Comparison of ENCODE assay signal across 8 cellular contexts in the genomic region with DNA sequence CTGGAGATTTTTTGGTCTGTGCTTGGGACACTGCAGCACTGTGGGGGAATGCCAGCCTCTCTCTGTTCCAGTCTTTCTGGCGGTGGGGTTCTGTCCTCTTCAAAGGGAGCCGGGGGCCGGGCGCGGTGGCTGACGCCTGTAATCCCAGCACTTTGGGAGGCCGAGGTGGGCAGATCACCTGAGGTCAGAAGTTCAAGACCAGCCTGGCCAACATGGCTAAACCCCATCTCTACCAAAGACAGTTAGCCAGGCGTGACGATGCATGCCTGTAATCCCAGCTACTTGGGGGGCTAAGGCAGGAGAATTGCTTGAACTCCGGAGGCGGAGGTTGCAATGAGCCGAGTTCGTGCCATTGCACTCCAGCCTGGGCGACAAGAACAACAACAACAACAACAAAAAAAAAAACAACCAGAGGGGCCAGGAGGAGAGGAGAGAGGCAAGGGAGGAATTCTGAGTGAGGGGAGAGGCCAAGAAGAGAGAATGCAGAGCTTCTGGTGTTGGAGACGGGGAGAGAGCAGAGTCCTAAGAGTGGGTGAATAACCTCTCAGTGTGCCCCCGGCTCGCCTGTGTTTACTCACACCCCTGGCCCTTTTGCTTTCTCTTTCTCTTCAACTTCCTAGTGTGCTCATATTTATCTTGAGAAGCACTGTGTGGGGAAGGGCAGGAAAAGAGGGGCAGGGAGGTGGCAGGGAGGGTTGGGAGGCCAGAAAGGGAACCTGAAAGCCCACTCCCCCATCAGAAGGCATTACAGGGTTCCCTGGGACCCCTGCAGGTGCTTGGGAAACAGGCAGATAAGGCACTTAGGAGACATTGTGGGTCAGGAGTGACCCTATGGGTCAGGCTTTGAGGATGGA. TPM values are rescaled to one million over a fixed set of nuclear protein-coding genes. Genes with fewer than 3 reads are reported as not detected.
DNase-seq lines count a peak whose midpoint lies in the region; ATAC-seq and TF ChIP-seq lines count a peak whose summit lies in the region.

No MANE protein-coding gene starts in this region.

- CTCF ChIA-PET in activated CD8-positive, alpha-beta T cell treated with anti-CD3 and anti-CD28 coated beads, Interleukin-2, amount 10 ng/mL, durations not matched to agents 7 days and 5 days (lab: Charles Lee): interaction anchor here (1.0 to 2.3 kb wide), 3 partner anchors 16 to 133 kb away, joined by 3 to 12 read pairs (median 8); a partner anchor contains a TSS

- peak overlapping the region in 1 of 2 donors; percentile 28 for H3K27ac ChIP-seq in thoracic aorta

- intact Hi-C loops in Right ventricle myocardium inferior (cut with DNase I): no loop called here

- H3K9me3 Mint-ChIP-seq in activated CD8-positive, alpha-beta T cell treated with anti-CD3 and anti-CD28 coated beads, Interleukin-2, amount 10 ng/mL, durations not matched to agents 7 days and 5 days (ENCODE audit: insufficient read depth): no peaks in the 10 kb centered on the region
- no peaks in the 10 kb centered on the region for H3K9me3 Mint-ChIP-seq in immature natural killer cell

- no peak for TF ChIP-seq CTCF in thoracic aorta (IDR thresholded peaks at IDR 0.05)

- no peak for DNase-seq in activated CD4-positive, CD25-positive, alpha-beta regulatory T cell treated with anti-CD3 and anti-CD28 coated beads, Interleukin-2, amount 50 U/mL, for 72 hours
- DNase-seq in activated CD8-positive, alpha-beta T cell treated with anti-CD3 and anti-CD28 coated beads, Interleukin-2, amount 10 ng/mL, durations not matched to agents 7 days and 5 days: peak; percentile 66
- DNase-seq in immature natural killer cell: peak; percentile 53 to 58 (median 56)
- no peak for DNase-seq in thoracic aorta (ENCODE audit: low spot score)
- DNase-seq in Right ventricle myocardium inferior (ENCODE audit: missing footprints): no peak
- DNase-seq in DMS114 treated with DMSO at 0.1 percent for 48 hours (lab: John Stamatoyannopoulos, UW; ENCODE audit: unreplicated experiment): no peak

- no peaks in the 10 kb centered on the region for H3K9me3 ChIP-seq in thoracic aorta

- H3K27ac Mint-ChIP-seq in activated CD8-positive, alpha-beta T cell treated with anti-CD3 and anti-CD28 coated beads, Interleukin-2, amount 10 ng/mL, durations not matched to agents 7 days and 5 days: peak overlapping the region; percentile 88
- peak overlapping the region; percentile 95 to 100 (median 98) for H3K27ac Mint-ChIP-seq in immature natural killer cell

- peaks cover 28% of the 10 kb centered on the region for H3K36me3 Mint-ChIP-seq in activated CD8-positive, alpha-beta T cell treated with anti-CD3 and anti-CD28 coated beads, Interleukin-2, amount 10 ng/mL, durations not matched to agents 7 days and 5 days (ENCODE audit: low read depth)
- peaks cover 0 to 4% (median 0%) of the 10 kb centered on the region in 3 donors for H3K36me3 Mint-ChIP-seq in immature natural killer cell

- peak overlapping the region; percentile 43 for H3K4me3 ChIP-seq in thoracic aorta

- no peaks in the 10 kb centered on the region for H3K36me3 ChIP-seq in thoracic aorta

- H3K4me1 ChIP-seq in thoracic aorta (ENCODE audit: control insufficient read depth in 1 of 2, low read depth in 2 of 2): peaks cover 20 to 27% of the 10 kb centered on the region in 2 donors

- peak overlapping the region; percentile 91 for H3K4me3 Mint-ChIP-seq in activated CD8-positive, alpha-beta T cell treated with anti-CD3 and anti-CD28 coated beads, Interleukin-2, amount 10 ng/mL, durations not matched to agents 7 days and 5 days
- peak overlapping the region; percentile 92 to 99 (median 98) for H3K4me3 Mint-ChIP-seq in immature natural killer cell

- POLR2A ChIA-PET in activated CD8-positive, alpha-beta T cell treated with anti-CD3 and anti-CD28 coated beads, Interleukin-2, amount 10 ng/mL, durations not matched to agents 7 days and 5 days (lab: Charles Lee): interaction anchor here (0.6 to 1.2 kb wide), 3 partner anchors 28 to 91 kb away, joined by 3 to 5 read pairs (median 4); a partner anchor contains a TSS

- no peaks in the 10 kb centered on the region for H3K27me3 Mint-ChIP-seq in activated CD8-positive, alpha-beta T cell treated with anti-CD3 and anti-CD28 coated beads, Interleukin-2, amount 10 ng/mL, durations not matched to agents 7 days and 5 days (ENCODE audit: low read depth)
- H3K27me3 Mint-ChIP-seq in immature natural killer cell (ENCODE audit: low read depth in 3 of 3): peaks cover 6 to 17% (median 9%) of the 10 kb centered on the region in 3 donors

- peak; percentile 25 to 29 for ATAC-seq in activated CD4-positive, CD25-positive, alpha-beta regulatory T cell treated with anti-CD3 and anti-CD28 coated beads, Interleukin-2, amount 50 U/mL, for 24 hours
- ATAC-seq in activated CD8-positive, alpha-beta T cell treated with anti-CD3 and anti-CD28 coated beads, Interleukin-2, amount 10 ng/mL, durations not matched to agents 7 days and 5 days: peak; percentile 22
- ATAC-seq in thoracic aorta (ENCODE audit: insufficient number of reproducible peaks, low FRiP score, low read depth) (no peak), HG03045 (IDR thresholded peaks at IDR 0.05; ENCODE audit: unreplicated experiment) (no peak), Right ventricle myocardium inferior (no peak)

- H3K27me3 ChIP-seq in thoracic aorta (replicated peaks; ENCODE audit: insufficient read depth): no peaks in the 10 kb centered on the region

- peaks cover 53% of the 10 kb centered on the region for H3K4me1 Mint-ChIP-seq in activated CD8-positive, alpha-beta T cell treated with anti-CD3 and anti-CD28 coated beads, Interleukin-2, amount 10 ng/mL, durations not matched to agents 7 days and 5 days (ENCODE audit: low read depth)
- H3K4me1 Mint-ChIP-seq in immature natural killer cell: peaks cover 59 to 65% of the 10 kb centered on the region in 2 donors

RNA-seq across cellular contexts. Expression of a gene that starts 3.2 kb away (rescaled TPM):
- 100 to 1,000 TPM; 574 to 607 TPM for total RNA-seq in activated CD8-positive, alpha-beta T cell treated with anti-CD3 and anti-CD28 coated beads, Interleukin-2, amount 10 ng/mL, durations not matched to agents 7 days and 5 days
- polyA plus RNA-seq in immature natural killer cell: 100 to 1,000 TPM; 151 to 233 (median 232) TPM
- total RNA-seq in thoracic aorta: 100 to 1,000 TPM in 1 of 2 donors, 10 to 100 TPM in 1; 83.3 to 201 TPM
- 175 TPM for total RNA-seq in Right ventricle myocardium inferior

RNA-seq across cellular contexts. Expression of a gene that starts 16.4 kb away (rescaled TPM):
- total RNA-seq in activated CD8-positive, alpha-beta T cell treated with anti-CD3 and anti-CD28 coated beads, Interleukin-2, amount 10 ng/mL, durations not matched to agents 7 days and 5 days: 1 to 10 TPM; 7.6 to 8.0 TPM
- polyA plus RNA-seq in immature natural killer cell: 1 to 10 TPM; 2.1 to 3.9 (median 2.9) TPM
- 1 to 10 TPM; 4.4 to 4.7 TPM for total RNA-seq in thoracic aorta
- total RNA-seq in Right ventricle myocardium inferior: 8.5 TPM

RNA-seq across cellular contexts. Expression of a gene that starts 29.2 kb away (rescaled TPM):
- 10 to 100 TPM; 68.9 to 76.3 TPM for total RNA-seq in activated CD8-positive, alpha-beta T cell treated with anti-CD3 and anti-CD28 coated beads, Interleukin-2, amount 10 ng/mL, durations not matched to agents 7 days and 5 days
- polyA plus RNA-seq in immature natural killer cell: 10 to 100 TPM in 1 of 3 donors, 1 to 10 TPM in 2; 1.6 to 10.8 (median 4.7) TPM
- 10 to 100 TPM; 30.8 to 43.9 TPM for total RNA-seq in thoracic aorta
- 40.1 TPM for total RNA-seq in Right ventricle myocardium inferior

RNA-seq across cellular contexts. Expression of a gene that starts 38.1 kb away (rescaled TPM):
- total RNA-seq in activated CD8-positive, alpha-beta T cell treated with anti-CD3 and anti-CD28 coated beads, Interleukin-2, amount 10 ng/mL, durations not matched to agents 7 days and 5 days: 10 to 100 TPM; 80.4 to 88.4 TPM
- polyA plus RNA-seq in immature natural killer cell: 10 to 100 TPM; 63.7 to 76.6 (median 66.6) TPM
- total RNA-seq in thoracic aorta (10 to 100 TPM; 37.0 to 70.3 TPM), Right ventricle myocardium inferior (6.4 TPM)

Comparison
In these comparisons a context has a peak if more than half of its experiments do, and no peak if none do; other contexts are left out.
1. ATAC-seq: peak in activated CD4-positive, CD25-positive, alpha-beta regulatory T cell treated with anti-CD3 and anti-CD28 coated beads, Interleukin-2, amount 50 U/mL, for 24 hours (2 of 2) and activated CD8-positive, alpha-beta T cell treated with anti-CD3 and anti-CD28 coated beads, Interleukin-2, amount 10 ng/mL, durations not matched to agents 7 days and 5 days (single experiment); none in thoracic aorta (single experiment), HG03045 (single experiment) and Right ventricle myocardium inferior (single experiment).
2. DNase-seq: peak in activated CD8-positive, alpha-beta T cell treated with anti-CD3 and anti-CD28 coated beads, Interleukin-2, amount 10 ng/mL, durations not matched to agents 7 days and 5 days (single experiment) and immature natural killer cell (3 of 3); none in activated CD4-positive, CD25-positive, alpha-beta regulatory T cell treated with anti-CD3 and anti-CD28 coated beads, Interleukin-2, amount 50 U/mL, for 72 hours (single experiment), thoracic aorta (single experiment), Right ventricle myocardium inferior (single experiment) and DMS114 treated with DMSO at 0.1 percent for 48 hours (single experiment).